In genomic region chr20:32970973-32971300, GRCh38 we compare ENCODE assay signal across 17 cellular contexts. TPM values are rescaled to one million over a fixed set of nuclear protein-coding genes. Genes with fewer than 3 reads are reported as not detected.
DNase-seq lines count a peak whose midpoint lies in the region; ATAC-seq, FAIRE-seq and TF ChIP-seq lines count a peak whose summit lies in the region.
"Had no signal": no experiment of that assay in that cellular context is flagged by ENCODE, and none has a peak within 500 bp of the region (broad histone marks: within the 10 kb centered on the region; RNA-seq: fewer than 3 reads in every experiment).

No MANE protein-coding gene starts in this region.

- H3K4me1 Mint-ChIP-seq in activated CD4-positive, alpha-beta T cell treated with anti-CD3 and anti-CD28 coated beads, Interleukin-2, amount 10 ng/mL, durations not matched to agents 24 days and 14 days, result peaks cover 43% of the 10 kb centered on the region
- peaks cover 1% of the 10 kb centered on the region for H3K4me1 Mint-ChIP-seq in astrocyte (ENCODE audit: low read depth, unreplicated experiment)

- H3K36me3 Mint-ChIP-seq in activated CD4-positive, alpha-beta T cell treated with anti-CD3 and anti-CD28 coated beads, Interleukin-2, amount 10 ng/mL, durations not matched to agents 24 days and 14 days (ENCODE audit: low read depth), result no peaks in the 10 kb centered on the region
- peaks cover 3% of the 10 kb centered on the region for H3K36me3 Mint-ChIP-seq in astrocyte (ENCODE audit: low read depth, unreplicated experiment)
- H3K36me3 Mint-ChIP-seq: stimulated activated memory B cell treated with anti-CD40 and anti-IgM and Interleukin-4, amounts not matched to agents 10 μg/mL and 1 μg/mL and 100 μg/mL, for 72 hours had no signal

- H3K9me3 ChIP-seq in DND-41 (ENCODE audit: insufficient read depth, low read length, severe bottlenecking), result peaks cover 3% of the 10 kb centered on the region
- no peaks in the 10 kb centered on the region for H3K9me3 ChIP-seq in astrocyte (ENCODE audit: insufficient read depth, low read depth, low read length)
- H3K9me3 ChIP-seq: Caco-2 had no signal

- H3K36me3 ChIP-seq in DND-41 (ENCODE audit: insufficient read depth, low read length), result no peaks in the 10 kb centered on the region
- H3K36me3 ChIP-seq in astrocyte (ENCODE audit: insufficient read depth, low read length), result no peaks in the 10 kb centered on the region

- H3K9ac ChIP-seq in DND-41 (ENCODE audit: low read depth, low read length) (peak overlapping the region; percentile 49), astrocyte (ENCODE audit: low read length) (no peak overlapping the region)

- H3K4me1 ChIP-seq in DND-41 (ENCODE audit: insufficient read depth, low read length) (peaks cover 88% of the 10 kb centered on the region), astrocyte (ENCODE audit: insufficient read depth, low read length) (peaks cover 3% of the 10 kb centered on the region)
- H3K4me1 ChIP-seq: foreskin keratinocyte had no signal

- H3K27ac ChIP-seq in DND-41 (ENCODE audit: low read length) (peak overlapping the region; percentile 83), astrocyte (ENCODE audit: low read depth, low read length) (no peak overlapping the region)
- H3K27ac ChIP-seq: 22Rv1, foreskin keratinocyte, SK-N-MC, VCaP had no signal

- no peak for ATAC-seq in DND-41 (ENCODE audit: insufficient read depth, low read depth)
- ATAC-seq: foreskin keratinocyte; stimulated activated memory B cell treated with anti-CD40 and anti-IgM and Interleukin-4, amounts not matched to agents 10 μg/mL and 1 μg/mL and 100 μg/mL, for 72 hours had no signal

- DNase-seq in activated CD4-positive, alpha-beta T cell treated with anti-CD3 and anti-CD28 coated beads, Interleukin-2, amount 10 ng/mL, durations not matched to agents 24 days and 14 days, result peak; percentile 63
- no peak for DNase-seq in activated CD4-positive, alpha-beta T cell treated with anti-CD3 and anti-CD28 coated beads for 1 hour
- DNase-seq in DND-41, result peak; percentile 53
- DNase-seq in astrocyte (ENCODE audit: low read depth), result no peak
- DNase-seq in posterior vena cava (ENCODE audit: low spot score), result peak; percentile 76
- DNase-seq in activated effector memory CD4-positive, alpha-beta T cell treated with anti-CD3 and anti-CD28 coated beads, Interleukin-2, amount 50 U/mL, for 16 hours, result no peak
- DNase-seq in NCI-H1105 treated with DMSO at 0.1 percent for 48 hours (lab: John Stamatoyannopoulos, UW), result no peak
- DNase-seq in islet precursor cell, result no peak
- DNase-seq: effector CD4-positive, alpha-beta T cell; foreskin keratinocyte; NCI-H2171 treated with DMSO at 0.1 percent for 48 hours had no signal

- intact Hi-C loops in activated CD4-positive, alpha-beta T cell treated with anti-CD3 and anti-CD28 coated beads, Interleukin-2, amount 10 ng/mL, durations not matched to agents 24 days and 14 days (cut with micrococcal nuclease), result loop anchor here (5.0 kb wide), 1 partner anchor 149 kb away; no protein-coding TSS in a partner anchor
- intact Hi-C loops in posterior vena cava (cut with DNase I), result no loop called here

- H2AFZ ChIP-seq in DND-41 (ENCODE audit: low read depth, low read length) (peak overlapping the region; percentile 64), astrocyte (ENCODE audit: low read depth, low read length) (peak overlapping the region; percentile 66)

- H3K27me3 ChIP-seq in DND-41 (ENCODE audit: insufficient read depth, low read length, poor library complexity) (no peaks in the 10 kb centered on the region), astrocyte (ENCODE audit: insufficient read depth, low read length) (no peaks in the 10 kb centered on the region)
- H3K27me3 ChIP-seq: foreskin keratinocyte had no signal

- TF ChIP-seq CTCF in DND-41 (IDR thresholded peaks at IDR 0.05; ENCODE audit: borderline replicate concordance, extremely low read depth, low read length, poor library complexity, severe bottlenecking) (no peak), astrocyte (IDR thresholded peaks at IDR 0.05; ENCODE audit: insufficient read depth, low read depth, low read length) (no peak)

- peak overlapping the region; percentile 51 for H3K4me3 Mint-ChIP-seq in activated CD4-positive, alpha-beta T cell treated with anti-CD3 and anti-CD28 coated beads, Interleukin-2, amount 10 ng/mL, durations not matched to agents 24 days and 14 days
- H3K4me3 Mint-ChIP-seq in astrocyte (ENCODE audit: unreplicated experiment), result no peak overlapping the region
- H3K4me3 Mint-ChIP-seq: stimulated activated memory B cell treated with anti-CD40 and anti-IgM and Interleukin-4, amounts not matched to agents 10 μg/mL and 1 μg/mL and 100 μg/mL, for 72 hours had no signal

- H3K4me2 ChIP-seq in DND-41 (ENCODE audit: insufficient read depth, low read length), result peak overlapping the region; percentile 49
- no peak overlapping the region for H3K4me2 ChIP-seq in astrocyte (ENCODE audit: low read length)

- no peak for FAIRE-seq in astrocyte (lab: Jason Lieb, UNC)

- H4K20me1 ChIP-seq in DND-41 (ENCODE audit: insufficient read depth, low read length) (no peaks in the 10 kb centered on the region), astrocyte (ENCODE audit: insufficient read depth, low read length) (no peaks in the 10 kb centered on the region)

- H3K79me2 ChIP-seq in DND-41 (ENCODE audit: insufficient read depth, low read length) (no peaks in the 10 kb centered on the region), astrocyte (ENCODE audit: insufficient read depth, low read length) (no peaks in the 10 kb centered on the region)

- H3K27me3 Mint-ChIP-seq in activated CD4-positive, alpha-beta T cell treated with anti-CD3 and anti-CD28 coated beads, Interleukin-2, amount 10 ng/mL, durations not matched to agents 24 days and 14 days, result no peaks in the 10 kb centered on the region
- H3K27me3 Mint-ChIP-seq in astrocyte (ENCODE audit: low read depth, unreplicated experiment), result peaks cover 12% of the 10 kb centered on the region
- H3K27me3 Mint-ChIP-seq: stimulated activated memory B cell treated with anti-CD40 and anti-IgM and Interleukin-4, amounts not matched to agents 10 μg/mL and 1 μg/mL and 100 μg/mL, for 72 hours had no signal

- H3K9me3 Mint-ChIP-seq in activated CD4-positive, alpha-beta T cell treated with anti-CD3 and anti-CD28 coated beads, Interleukin-2, amount 10 ng/mL, durations not matched to agents 24 days and 14 days, result no peaks in the 10 kb centered on the region
- no peaks in the 10 kb centered on the region for H3K9me3 Mint-ChIP-seq in astrocyte (ENCODE audit: unreplicated experiment)
- H3K9me3 Mint-ChIP-seq: stimulated activated memory B cell treated with anti-CD40 and anti-IgM and Interleukin-4, amounts not matched to agents 10 μg/mL and 1 μg/mL and 100 μg/mL, for 72 hours had no signal

- H3K27ac Mint-ChIP-seq in activated CD4-positive, alpha-beta T cell treated with anti-CD3 and anti-CD28 coated beads, Interleukin-2, amount 10 ng/mL, durations not matched to agents 24 days and 14 days, result no peak overlapping the region
- no peak overlapping the region for H3K27ac Mint-ChIP-seq in astrocyte (ENCODE audit: unreplicated experiment)
- H3K27ac Mint-ChIP-seq: progenitor cell of endocrine pancreas; stimulated activated memory B cell treated with anti-CD40 and anti-IgM and Interleukin-4, amounts not matched to agents 10 μg/mL and 1 μg/mL and 100 μg/mL, for 72 hours had no signal

- H3K4me3 ChIP-seq in DND-41 (ENCODE audit: low read depth in 1 of 2, low read length in 2 of 2) (peak overlapping the region in 1 of 2 experiments; percentile 17; a peak in 2 of 4 replicates), astrocyte (ENCODE audit: insufficient read depth, low read depth, low read length) (no peak overlapping the region)
- H3K4me3 ChIP-seq: SK-N-MC had no signal

RNA-seq across cellular contexts. Expression of gene SUN5, which starts 33.3 kb away (rescaled TPM):
- total RNA-seq in activated CD4-positive, alpha-beta T cell treated with anti-CD3 and anti-CD28 coated beads, Interleukin-2, amount 10 ng/mL, durations not matched to agents 24 days and 14 days, result not detected in 2 replicates
- total RNA-seq in astrocyte (not detected in 2 replicates), posterior vena cava (not detected)
- total RNA-seq: Caco-2, foreskin keratinocyte, progenitor cell of endocrine pancreas had no signal

RNA-seq across cellular contexts. Expression of gene BPIFB2, which starts 36.6 kb away (rescaled TPM):
- total RNA-seq in activated CD4-positive, alpha-beta T cell treated with anti-CD3 and anti-CD28 coated beads, Interleukin-2, amount 10 ng/mL, durations not matched to agents 24 days and 14 days, result not detected in 2 replicates
- total RNA-seq in astrocyte, result not detected in 2 replicates
- not detected for total RNA-seq in posterior vena cava
- total RNA-seq: Caco-2, foreskin keratinocyte, progenitor cell of endocrine pancreas had no signal

Comparison
In these comparisons a context has a peak if more than half of its experiments do, and no peak if none do; other contexts are left out.
1. DNase-seq: peak in activated CD4-positive, alpha-beta T cell treated with anti-CD3 and anti-CD28 coated beads, Interleukin-2, amount 10 ng/mL, durations not matched to agents 24 days and 14 days (single experiment), DND-41 (single experiment) and posterior vena cava (single experiment); none in activated CD4-positive, alpha-beta T cell treated with anti-CD3 and anti-CD28 coated beads for 1 hour (single experiment), astrocyte (single experiment), activated effector memory CD4-positive, alpha-beta T cell treated with anti-CD3 and anti-CD28 coated beads, Interleukin-2, amount 50 U/mL, for 16 hours (single experiment), NCI-H1105 treated with DMSO at 0.1 percent for 48 hours (single experiment) and islet precursor cell (single experiment).